ENCODE assay signal across 9 cellular contexts in the genomic region with DNA sequence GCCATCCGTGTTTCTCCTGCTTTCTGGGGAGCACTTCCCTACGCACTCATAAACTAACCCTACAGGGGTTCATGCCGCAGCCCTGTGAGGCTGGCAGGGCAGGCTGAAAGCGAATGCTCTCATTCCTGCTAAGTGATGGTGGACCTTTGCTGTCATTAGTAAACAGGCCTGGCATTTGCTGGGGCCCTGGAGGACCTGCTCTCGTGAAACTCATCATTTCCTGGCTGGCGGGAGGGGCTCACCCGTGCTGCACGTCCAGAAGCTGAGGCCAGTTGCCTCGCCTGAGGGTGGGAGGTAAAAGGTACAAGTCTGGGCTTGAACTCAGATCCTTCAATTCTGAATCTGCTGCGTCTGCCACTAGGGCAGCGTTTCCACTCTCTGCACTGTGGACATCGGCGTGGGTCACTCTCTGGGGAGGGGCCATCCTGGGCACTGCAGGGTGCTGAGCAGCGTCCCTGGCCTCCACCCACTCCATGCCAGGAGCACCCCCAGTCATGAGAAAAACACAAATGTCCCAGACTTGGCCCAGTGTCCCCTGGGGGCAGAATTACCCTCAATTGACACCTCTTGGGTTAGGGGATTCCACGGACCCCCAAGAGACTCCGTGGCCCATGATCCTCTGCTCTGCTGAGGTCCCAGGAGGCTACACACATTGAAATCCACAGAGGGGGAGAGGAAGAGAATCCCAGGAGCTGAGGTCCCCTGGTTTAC. TPM values are rescaled to one million over a fixed set of nuclear protein-coding genes. Genes with fewer than 3 reads are reported as not detected.
A peak's percentile ranks its signal among the peaks of the same experiment; 100 is the strongest.
DNase-seq lines count a peak whose midpoint lies in the region; ATAC-seq and TF ChIP-seq lines count a peak whose summit lies in the region.
"Had no signal": no experiment of that assay in that cellular context is flagged by ENCODE, and none has a peak within 500 bp of the region (broad histone marks: within the 10 kb centered on the region; RNA-seq: fewer than 3 reads in every experiment).

No MANE protein-coding gene starts in this region.

- no peaks in the 10 kb centered on the region for H3K27me3 ChIP-seq in left lung
- H3K27me3 ChIP-seq in vagina: no peaks in the 10 kb centered on the region

- H3K27ac ChIP-seq in left lung (peak overlapping the region; percentile 91 to 96), vagina (peak overlapping the region; percentile 72)

- no peaks in the 10 kb centered on the region for H3K27me3 Mint-ChIP-seq in activated B cell treated with CpG ODN at 0.5 μM for 24 hours

- TF ChIP-seq POLR2A in vagina (IDR thresholded peaks at IDR 0.05): no peak

- CTCF ChIA-PET in activated B cell treated with CpG ODN at 0.5 μM for 24 hours (lab: Charles Lee): interaction anchor here (0.6 to 4.2 kb wide), 4 partner anchors 19 to 533 kb away, joined by 3 to 25 read pairs (median 9); no protein-coding TSS in a partner anchor

- POLR2A ChIA-PET in activated B cell treated with CpG ODN at 0.5 μM for 24 hours (lab: Charles Lee): interaction anchor here (0.6 to 36.0 kb wide), 9 partner anchors 30 to 538 kb away, joined by 3 to 2723 read pairs (median 4); a partner anchor contains a TSS

- no peaks in the 10 kb centered on the region for H3K9me3 Mint-ChIP-seq in activated B cell treated with CpG ODN at 0.5 μM for 24 hours

- H3K36me3 Mint-ChIP-seq in activated B cell treated with CpG ODN at 0.5 μM for 24 hours (ENCODE audit: low read depth): peaks cover 42% of the 10 kb centered on the region

- H3K4me3 Mint-ChIP-seq in activated B cell treated with CpG ODN at 0.5 μM for 24 hours: peak overlapping the region; percentile 73

- no peak overlapping the region for H3K4me3 ChIP-seq in left lung
- no peak overlapping the region for H3K4me3 ChIP-seq in vagina

- H3K36me3 ChIP-seq in left lung (peaks cover 0 to 14% of the 10 kb centered on the region in 2 donors), vagina (no peaks in the 10 kb centered on the region)

- peak overlapping the region; percentile 99 for H3K27ac Mint-ChIP-seq in activated B cell treated with CpG ODN at 0.5 μM for 24 hours

- TF ChIP-seq CTCF in activated B cell treated with CpG ODN at 0.5 μM for 24 hours (IDR thresholded peaks at IDR 0.05) (no peak), left lung (IDR thresholded peaks at IDR 0.05) (no peak), vagina (IDR thresholded peaks at IDR 0.05) (no peak)

- DNase-seq in stimulated activated CD4-positive, alpha-beta T cell treated with anti-CD3 and anti-CD28 coated beads, Interleukin-15, amount 100 ng/mL, for 24 hours: peak; percentile 30
- DNase-seq in stimulated activated CD4-positive, alpha-beta T cell treated with anti-CD3 and anti-CD28 coated beads, Interleukin-12 subunit alpha, Interleukin-12 subunit beta, amount 100 ng/mL, for 4 hours: no peak
- DNase-seq in activated B cell treated with CpG ODN at 0.5 μM for 24 hours (peak; percentile 75), left lung (no peak), vagina (ENCODE audit: extremely low spot score in 2 of 2) (no peak)
- no peak for DNase-seq in activated CD8-positive, alpha-beta memory T cell treated with anti-CD3 and anti-CD28 coated beads for 24 hours
- DNase-seq: NCI-H526 treated with DMSO at 0.1 percent for 48 hours had no signal

- H3K4me1 ChIP-seq in left lung (peaks cover 22 to 96% of the 10 kb centered on the region in 2 donors), vagina (peaks cover 88% of the 10 kb centered on the region)

- intact Hi-C loops in activated B cell treated with CpG ODN at 0.5 μM for 24 hours (cut with micrococcal nuclease): loop anchor here (5.0 to 10.0 kb wide), 4 partner anchors 78 to 1096 kb away; a partner anchor contains a TSS
- intact Hi-C loops in left lung (cut with DNase I): no loop called here
- intact Hi-C loops in vagina (cut with DNase I): no loop called here

- no peaks in the 10 kb centered on the region for H3K9me3 ChIP-seq in left lung
- no peaks in the 10 kb centered on the region for H3K9me3 ChIP-seq in vagina

- ATAC-seq in activated B cell treated with CpG ODN at 0.5 μM for 24 hours (ENCODE audit: low read depth): peak; percentile 22
- no peak for ATAC-seq in left lung
- ATAC-seq in GM21786 (IDR thresholded peaks at IDR 0.05; ENCODE audit: unreplicated experiment): no peak
- no peak for ATAC-seq in HG03095 (IDR thresholded peaks at IDR 0.05; ENCODE audit: unreplicated experiment)

- H3K4me1 Mint-ChIP-seq in activated B cell treated with CpG ODN at 0.5 μM for 24 hours: peaks cover 86% of the 10 kb centered on the region

RNA-seq across cellular contexts. Expression of a gene that starts 7.0 kb away (rescaled TPM):
- total RNA-seq in activated B cell treated with CpG ODN at 0.5 μM for 24 hours: 179 and 189 TPM in 2 replicates
- 100 to 1,000 TPM in 1 of 2 donors, 10 to 100 TPM in 1; 59.1 to 105 TPM for total RNA-seq in left lung
- total RNA-seq in vagina: 50.6 TPM

RNA-seq across cellular contexts. Expression of a gene that starts 7.6 kb away (rescaled TPM):
- 73.0 and 78.6 TPM in 2 replicates for total RNA-seq in activated B cell treated with CpG ODN at 0.5 μM for 24 hours
- 1 to 10 TPM; 2.6 to 5.2 TPM for total RNA-seq in left lung
- 7.9 TPM for total RNA-seq in vagina

RNA-seq across cellular contexts. Expression of a gene that starts 38.1 kb away (rescaled TPM):
- 1,134 and 1,197 TPM in 2 replicates for total RNA-seq in activated B cell treated with CpG ODN at 0.5 μM for 24 hours
- 100 to 1,000 TPM; 238 to 291 TPM for total RNA-seq in left lung
- 185 TPM for total RNA-seq in vagina

Comparison
In these comparisons a context has a peak if more than half of its experiments do, and no peak if none do; other contexts are left out.
1. DNase-seq: peak in stimulated activated CD4-positive, alpha-beta T cell treated with anti-CD3 and anti-CD28 coated beads, Interleukin-15, amount 100 ng/mL, for 24 hours (single experiment) and activated B cell treated with CpG ODN at 0.5 μM for 24 hours (single experiment); none in stimulated activated CD4-positive, alpha-beta T cell treated with anti-CD3 and anti-CD28 coated beads, Interleukin-12 subunit alpha, Interleukin-12 subunit beta, amount 100 ng/mL, for 4 hours (single experiment), left lung (0 of 2), vagina (0 of 2) and activated CD8-positive, alpha-beta memory T cell treated with anti-CD3 and anti-CD28 coated beads for 24 hours (single experiment).